ENCODE assay signal across 8 cellular contexts in the genomic region with DNA sequence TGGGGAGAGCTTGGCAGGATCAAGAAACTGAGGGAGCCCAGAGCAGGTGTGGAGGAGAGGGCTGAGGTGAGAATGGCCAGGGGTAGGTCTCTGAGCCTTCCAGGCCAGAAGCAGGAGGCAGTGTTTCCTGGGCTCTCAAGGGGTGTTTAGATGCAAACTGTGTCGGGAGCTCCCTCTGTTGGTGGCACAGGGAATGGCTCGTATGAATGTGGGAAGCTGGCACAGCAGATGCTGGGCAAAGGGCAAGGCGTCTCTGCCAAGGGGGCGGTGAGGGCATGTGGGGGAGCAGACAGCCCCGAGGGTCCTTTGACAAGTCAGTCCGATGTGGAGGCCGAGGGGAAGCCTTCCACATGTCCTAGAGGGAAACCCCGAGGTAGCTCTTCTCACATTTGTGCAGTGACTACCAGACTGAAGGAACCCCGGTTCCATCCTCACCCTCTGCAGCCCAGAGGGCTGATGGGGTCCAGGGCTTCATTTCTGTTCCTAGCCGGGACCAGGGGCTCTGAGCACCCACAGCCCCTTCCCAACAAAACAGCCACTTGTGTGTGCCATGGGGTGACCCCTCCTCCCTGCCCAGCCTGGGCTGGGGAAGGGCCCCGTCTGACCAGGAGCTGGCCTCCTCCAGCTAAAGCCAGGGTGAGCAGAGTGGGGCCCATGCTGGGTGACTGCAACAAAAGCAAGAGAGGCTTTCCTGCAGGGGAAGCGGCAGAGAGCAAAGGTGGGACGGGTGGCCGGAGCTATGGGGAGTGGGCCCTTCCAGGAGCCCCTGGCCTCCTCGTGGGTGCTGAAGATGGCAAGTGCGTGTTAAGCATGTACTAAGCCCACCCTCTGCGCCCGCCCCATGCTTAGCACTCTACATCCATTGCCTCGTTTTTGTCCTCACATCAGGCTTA.
DNase-seq lines count a peak whose midpoint lies in the region; ATAC-seq and TF ChIP-seq lines count a peak whose summit lies in the region.

No MANE protein-coding gene starts in this region.

- H3K4me3 Mint-ChIP-seq in activated T-cell treated with anti-CD3 and anti-CD28 coated beads, Interleukin-2, amount 50 U/mL, for 24 hours = no peak overlapping the region
- H3K4me3 Mint-ChIP-seq in stimulated activated naive CD8-positive, alpha-beta T cell treated with anti-CD3 and anti-CD28 coated beads, Interleukin-15, amount 100 ng/mL, for 72 hours = no peak overlapping the region

- TF ChIP-seq EP300 in neural cell (conservative IDR thresholded peaks at IDR 0.05; ENCODE audit: poor library complexity, severe bottlenecking) = no peak

- no peaks in the 10 kb centered on the region for H3K9me2 ChIP-seq in neural cell (ENCODE audit: insufficient read depth, low read length)

- H3K9ac ChIP-seq in fibroblast of lung (ENCODE audit: insufficient read depth, low read length) (no peak overlapping the region), neural cell (ENCODE audit: low read length) (no peak overlapping the region)

- no peaks in the 10 kb centered on the region for H3K9me3 ChIP-seq in Peyer's patch
- no peaks in the 10 kb centered on the region for H3K9me3 ChIP-seq in fibroblast of lung (ENCODE audit: control insufficient read depth, insufficient read depth, low read depth, low read length)
- no peaks in the 10 kb centered on the region for H3K9me3 ChIP-seq in neural cell (ENCODE audit: low read length)

- no peak overlapping the region for H3K4me2 ChIP-seq in fibroblast of lung (ENCODE audit: extremely low read depth, insufficient read depth, low read length)
- H3K4me2 ChIP-seq in neural cell (ENCODE audit: low read length) = no peak overlapping the region

- H4K20me1 ChIP-seq in fibroblast of lung (ENCODE audit: control insufficient read depth, extremely low read depth, insufficient read depth, low read length) (no peaks in the 10 kb centered on the region), neural cell (ENCODE audit: insufficient read depth) (no peaks in the 10 kb centered on the region)

- peak; percentile 97 for TF ChIP-seq RAD21 in neural cell (conservative IDR thresholded peaks at IDR 0.05)

- H3K4me1 Mint-ChIP-seq in activated T-cell treated with anti-CD3 and anti-CD28 coated beads, Interleukin-2, amount 50 U/mL, for 24 hours (ENCODE audit: low read depth) = peaks cover 8% of the 10 kb centered on the region
- peaks cover 12% of the 10 kb centered on the region for H3K4me1 Mint-ChIP-seq in stimulated activated naive CD8-positive, alpha-beta T cell treated with anti-CD3 and anti-CD28 coated beads, Interleukin-15, amount 100 ng/mL, for 72 hours

- H3K79me2 ChIP-seq in fibroblast of lung (ENCODE audit: control insufficient read depth, insufficient read depth, low read length) = no peaks in the 10 kb centered on the region
- no peaks in the 10 kb centered on the region for H3K79me2 ChIP-seq in neural cell (replicated peaks; ENCODE audit: insufficient read depth, low read length)

- no peaks in the 10 kb centered on the region for H3K27me3 ChIP-seq in Peyer's patch
- no peaks in the 10 kb centered on the region for H3K27me3 ChIP-seq in fibroblast of lung (ENCODE audit: control insufficient read depth, insufficient read depth, low read length)
- H3K27me3 ChIP-seq in neural cell (ENCODE audit: insufficient read depth, low read depth, low read length) = no peaks in the 10 kb centered on the region

- TF ChIP-seq CTCF in Peyer's patch (IDR thresholded peaks at IDR 0.05) = peak; percentile 52 to 92 (median 86)
- peak; percentile 95 to 98 for TF ChIP-seq CTCF in fibroblast of lung (conservative IDR thresholded peaks at IDR 0.05 in 1 of 2, IDR thresholded peaks at IDR 0.05 in 1 of 2; ENCODE audit: low read depth in 1 of 2, low read length in 2 of 2)
- TF ChIP-seq CTCF in neural cell (IDR thresholded peaks at IDR 0.05; ENCODE audit: poor library complexity, severe bottlenecking) = peak; percentile 95

- peaks cover 0 to 16% (median 0%) of the 10 kb centered on the region in 4 donors for H3K4me1 ChIP-seq in Peyer's patch
- peaks cover 12% of the 10 kb centered on the region for H3K4me1 ChIP-seq in fibroblast of lung (ENCODE audit: control insufficient read depth, extremely low read depth, insufficient read depth, low read length)

- H2AFZ ChIP-seq in fibroblast of lung (ENCODE audit: low read length) = no peak overlapping the region
- H2AFZ ChIP-seq in neural cell (ENCODE audit: low read depth, low read length) = no peak overlapping the region

- peak; percentile 75 for DNase-seq in G401 (ENCODE audit: low spot score)
- DNase-seq in HT1080 (ENCODE audit: low read depth) = peak; percentile 68
- peak; percentile 66 to 90 (median 81) for DNase-seq in Peyer's patch
- peak; percentile 84 for DNase-seq in activated T-cell treated with anti-CD3 and anti-CD28 coated beads, Interleukin-2, amount 50 U/mL, for 24 hours
- DNase-seq in fibroblast of lung (ENCODE audit: low read depth in 2 of 2) = peak; percentile 49 to 81
- DNase-seq in stimulated activated naive CD8-positive, alpha-beta T cell treated with anti-CD3 and anti-CD28 coated beads, Interleukin-15, amount 100 ng/mL, for 72 hours = peak; percentile 72 to 77

- no peaks in the 10 kb centered on the region for H3K9me3 Mint-ChIP-seq in activated T-cell treated with anti-CD3 and anti-CD28 coated beads, Interleukin-2, amount 50 U/mL, for 24 hours
- no peaks in the 10 kb centered on the region for H3K9me3 Mint-ChIP-seq in stimulated activated naive CD8-positive, alpha-beta T cell treated with anti-CD3 and anti-CD28 coated beads, Interleukin-15, amount 100 ng/mL, for 72 hours

- H3K27ac Mint-ChIP-seq in activated T-cell treated with anti-CD3 and anti-CD28 coated beads, Interleukin-2, amount 50 U/mL, for 24 hours = no peak overlapping the region
- no peak overlapping the region for H3K27ac Mint-ChIP-seq in stimulated activated naive CD8-positive, alpha-beta T cell treated with anti-CD3 and anti-CD28 coated beads, Interleukin-15, amount 100 ng/mL, for 72 hours

- TF ChIP-seq POLR2A in Peyer's patch (IDR thresholded peaks at IDR 0.05) = no peak

- H3K4me3 ChIP-seq in Peyer's patch (no peak overlapping the region), fibroblast of lung (replicated peaks in 1 of 4; ENCODE audit: control extremely low read depth in 1 of 4, insufficient read depth in 1 of 4, low read depth in 3 of 4, low read length in 4 of 4) (no peak overlapping the region), neural cell (ENCODE audit: low read length) (no peak overlapping the region)

- H3F3A ChIP-seq in neural cell (ENCODE audit: insufficient read depth, low read length, poor library complexity, severe bottlenecking) = no peaks in the 10 kb centered on the region

- H3K27me3 Mint-ChIP-seq in activated T-cell treated with anti-CD3 and anti-CD28 coated beads, Interleukin-2, amount 50 U/mL, for 24 hours = peaks cover 5% of the 10 kb centered on the region
- H3K27me3 Mint-ChIP-seq in stimulated activated naive CD8-positive, alpha-beta T cell treated with anti-CD3 and anti-CD28 coated beads, Interleukin-15, amount 100 ng/mL, for 72 hours = peaks cover 9% of the 10 kb centered on the region

- H3K36me3 ChIP-seq in Peyer's patch (no peaks in the 10 kb centered on the region), fibroblast of lung (ENCODE audit: control insufficient read depth, insufficient read depth, low read length) (no peaks in the 10 kb centered on the region), neural cell (ENCODE audit: insufficient read depth, low read length) (no peaks in the 10 kb centered on the region)

- peak; percentile 14 for ATAC-seq in stimulated activated naive CD8-positive, alpha-beta T cell treated with anti-CD3 and anti-CD28 coated beads, Interleukin-15, amount 100 ng/mL, for 72 hours
- ATAC-seq in GM21786 (IDR thresholded peaks at IDR 0.05; ENCODE audit: unreplicated experiment) = no peak

- H3K36me3 Mint-ChIP-seq in activated T-cell treated with anti-CD3 and anti-CD28 coated beads, Interleukin-2, amount 50 U/mL, for 24 hours (ENCODE audit: low read depth) = no peaks in the 10 kb centered on the region

- in situ Hi-C loops in G401 (cut with HindIII; ENCODE audit: low sequenced_read_pairs) = no loop called here

- H3K27ac ChIP-seq in Peyer's patch (no peak overlapping the region), fibroblast of lung (ENCODE audit: insufficient read depth, low read length) (no peak overlapping the region), neural cell (ENCODE audit: low read length) (no peak overlapping the region)

TF ChIP-seq in neural cell, 6 proteins besides CTCF, POLR2A, EP300 and RAD21:
- TF ChIP-seq EZH2 (IDR thresholded peaks at IDR 0.05; ENCODE audit: borderline replicate concordance, insufficient read depth, low read length, poor library complexity, severe bottlenecking) (no peak), SMC3 (conservative IDR thresholded peaks at IDR 0.05; ENCODE audit: poor library complexity) (peak; percentile 99)
